Comparison of ENCODE assay signal across 1 cellular context in genomic region chr2:106638043-106638442, GRCh38.
TF ChIP-seq lines count a peak whose summit lies in the region.

No MANE protein-coding gene starts in this region.

TF ChIP-seq in GM23338, 12 proteins besides CTCF, POLR2A, EP300 and RAD21 (continued from another document):
- TF ChIP-seq REST (IDR thresholded peaks at IDR 0.05; ENCODE audit: unreplicated experiment) (no peak), STAT1 (IDR thresholded peaks at IDR 0.05; ENCODE audit: unreplicated experiment) (no peak), ZNF114 (CRISPR knock-in tag; IDR thresholded peaks at IDR 0.05) (no peak), EZH2 (IDR thresholded peaks at IDR 0.05; ENCODE audit: low read depth, unreplicated experiment) (no peak), ETS1 (IDR thresholded peaks at IDR 0.05) (no peak), NANOG (IDR thresholded peaks at IDR 0.05; ENCODE audit: borderline replicate concordance) (no peak), EZH2phosphoT487 (IDR thresholded peaks at IDR 0.05; ENCODE audit: unreplicated experiment) (no peak)
